ENCODE assay signal across 9 cellular contexts in the genomic region with DNA sequence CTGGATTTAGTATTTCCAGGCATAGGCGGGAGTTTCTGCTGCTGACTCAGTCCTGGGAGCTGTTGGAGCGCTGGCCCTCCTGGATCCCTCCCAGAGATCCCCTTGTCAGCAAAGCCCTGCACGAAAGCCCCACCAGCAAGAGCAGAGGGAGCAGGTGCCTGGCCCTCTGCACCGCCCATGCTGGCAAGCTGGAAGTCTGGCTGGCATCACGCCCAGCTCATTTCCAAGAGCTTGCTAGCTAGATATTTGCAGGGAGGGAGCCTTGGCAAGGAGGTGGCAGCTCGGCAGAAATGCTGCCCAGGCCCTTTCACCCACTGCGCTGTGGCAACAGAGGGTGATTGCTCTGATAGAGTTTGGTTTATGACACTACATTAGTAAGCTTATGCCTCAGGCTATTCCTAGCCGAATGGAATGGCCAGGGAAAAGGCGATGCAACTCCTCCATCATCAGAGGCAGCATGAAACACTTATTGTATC.
DNase-seq lines count a peak whose midpoint lies in the region; ATAC-seq and TF ChIP-seq lines count a peak whose summit lies in the region.
"Had no signal": no experiment of that assay in that cellular context is flagged by ENCODE, and none has a peak within 500 bp of the region (broad histone marks: within the 10 kb centered on the region; RNA-seq: fewer than 3 reads in every experiment).

No MANE protein-coding gene starts in this region.

- no peak for TF ChIP-seq CTCF in cardiac fibroblast (IDR thresholded peaks at IDR 0.05; ENCODE audit: low read depth, low read length)
- TF ChIP-seq CTCF in lung (IDR thresholded peaks at IDR 0.05; ENCODE audit: control extremely low read depth, extremely low read depth) = no peak
- no peak for TF ChIP-seq CTCF in GM10248 (IDR thresholded peaks at IDR 0.05; ENCODE audit: control extremely low read depth, extremely low read depth, low read depth, missing control alignments)

- no peaks in the 10 kb centered on the region for H3K36me3 ChIP-seq in lung (ENCODE audit: control insufficient read depth in 2 of 2, insufficient read depth in 2 of 2, low read length in 2 of 2)

- no peak overlapping the region for H3K27ac ChIP-seq in lung (ENCODE audit: low read depth in 1 of 2, low read length in 1 of 2)

- H3K27me3 ChIP-seq in lung (ENCODE audit: control insufficient read depth, insufficient read depth) = no peaks in the 10 kb centered on the region

- 44 to 53% methylated on average over 9 of the region's 9 CpGs for WGBS in lung, 2 donors

- POLR2A ChIA-PET in GM10248 (lab: Yijun Ruan, JAX) = no interaction called here

- ATAC-seq in lung (ENCODE audit: insufficient read depth, low FRiP score) (peak; percentile 84), GM19452 (IDR thresholded peaks at IDR 0.05; ENCODE audit: unreplicated experiment) (no peak)

- DNase-seq in AG08395 (ENCODE audit: low spot score) (peak; percentile 78), NCI-H2029 (lab: John Stamatoyannopoulos, UW) (peak; percentile 96), cardiac fibroblast (ENCODE audit: low read depth in 2 of 2) (peak; percentile 3 to 58), lung (ENCODE audit: low spot score) (peak; percentile 91), GM19240 (ENCODE audit: insufficient read length, low spot score) (no peak), GM10248 (ENCODE audit: extremely low spot score) (no peak)
- DNase-seq in activated CD8-positive, alpha-beta memory T cell treated with anti-CD3 and anti-CD28 coated beads, Interleukin-2, amount 50 U/mL, for 48 hours = no peak
- DNase-seq: CD4-positive, CD25-positive, alpha-beta regulatory T cell had no signal

- H3K4me3 ChIP-seq in cardiac fibroblast (replicated peaks in 1 of 2; ENCODE audit: low read depth in 2 of 2, low read length in 2 of 2) = no peak overlapping the region
- no peak overlapping the region for H3K4me3 ChIP-seq in lung

- peaks cover 0 to 2% of the 10 kb centered on the region in 2 donors for H3K4me1 ChIP-seq in lung (ENCODE audit: control insufficient read depth in 2 of 2, insufficient read depth in 2 of 2, low read length in 2 of 2)

- CTCF ChIA-PET in GM10248 (lab: Yijun Ruan, JAX) = interaction anchor here (1.2 kb wide), 1 partner anchor 9 kb away, joined by 3 read pairs; no protein-coding TSS in a partner anchor

- H3K9me3 ChIP-seq in lung (ENCODE audit: control insufficient read depth in 2 of 2, insufficient read depth in 1 of 2, low read length in 1 of 2) = no peaks in the 10 kb centered on the region

Comparison
In these comparisons a context has a peak if more than half of its experiments do, and no peak if none do; other contexts are left out.
1. DNase-seq: peak in AG08395 (single experiment), NCI-H2029 (single experiment), cardiac fibroblast (2 of 2) and lung (single experiment); none in GM19240 (single experiment), GM10248 (single experiment) and activated CD8-positive, alpha-beta memory T cell treated with anti-CD3 and anti-CD28 coated beads, Interleukin-2, amount 50 U/mL, for 48 hours (single experiment).